In genomic region chr15:92881570-92881837, GRCh38 we compare ENCODE assay signal across 8 cellular contexts. TPM values are rescaled to one million over a fixed set of nuclear protein-coding genes. Genes with fewer than 3 reads are reported as not detected.
A peak's percentile ranks its signal among the peaks of the same experiment; 100 is the strongest.
DNase-seq lines count a peak whose midpoint lies in the region; FAIRE-seq and TF ChIP-seq lines count a peak whose summit lies in the region.
"Had no signal": no experiment of that assay in that cellular context is flagged by ENCODE, and none has a peak within 500 bp of the region (broad histone marks: within the 10 kb centered on the region; RNA-seq: fewer than 3 reads in every experiment).

No MANE protein-coding gene starts in this region.

- H3K27me3 Mint-ChIP-seq in IgD-negative memory B cell: peaks cover 1% of the 10 kb centered on the region
- no peaks in the 10 kb centered on the region for H3K27me3 Mint-ChIP-seq in activated T-helper 2 cell treated with anti-CD3 and anti-CD28 coated beads, Interferon-gamma antibody, Interleukin-2, Interleukin-4, amounts not matched to agents 10 μg/mL and 5 μg/mL and 100 μg/mL, durations not matched to agents 14 hours and 24 hours and 36 hours (ENCODE audit: low read depth)

- H3K9me3 ChIP-seq in keratinocyte (ENCODE audit: control insufficient read depth, low read depth, low read length) (no peaks in the 10 kb centered on the region), stomach (no peaks in the 10 kb centered on the region)

- peak overlapping the region; percentile 91 for H3K4me2 ChIP-seq in keratinocyte (ENCODE audit: control insufficient read depth, extremely low read depth, insufficient read depth, low read depth, low read length)

- no peak for DNase-seq in activated T-helper 2 cell treated with anti-CD3 and anti-CD28 coated beads, Interferon-gamma antibody, Interleukin-2, Interleukin-4, amounts not matched to agents 10 μg/mL and 5 μg/mL and 100 μg/mL, durations not matched to agents 14 hours and 24 hours and 36 hours (ENCODE audit: low spot score)
- DNase-seq in keratinocyte (ENCODE audit: low read depth, low spot score) (no peak), stomach (no peak), H54 (ENCODE audit: insufficient read length, low spot score) (no peak), HUDEP-2 (lab: John Stamatoyannopoulos, UW; ENCODE audit: unreplicated experiment in 76 of 76) (no peak), UCSD-AML1 (lab: John Stamatoyannopoulos, UW; ENCODE audit: unreplicated experiment) (no peak)
- DNase-seq: effector CD4-positive, alpha-beta T cell had no signal

- peak overlapping the region; percentile 63 to 95 (median 84) for H3K4me3 Mint-ChIP-seq in IgD-negative memory B cell
- peak overlapping the region; percentile 87 for H3K4me3 Mint-ChIP-seq in activated T-helper 2 cell treated with anti-CD3 and anti-CD28 coated beads, Interferon-gamma antibody, Interleukin-2, Interleukin-4, amounts not matched to agents 10 μg/mL and 5 μg/mL and 100 μg/mL, durations not matched to agents 14 hours and 24 hours and 36 hours (ENCODE audit: low read depth)

- peak overlapping the region; percentile 4 to 80 (median 72) for H3K4me3 ChIP-seq in keratinocyte (ENCODE audit: control insufficient read depth in 2 of 3, extremely low read depth in 1 of 3, insufficient read depth in 2 of 3, low read depth in 1 of 3, low read length in 3 of 3)
- H3K4me3 ChIP-seq in stomach: peak overlapping the region in 1 of 4 donors; percentile 80

- WGBS in stomach, 5 donors: 17 to 24% (median 20%) methylated on average over 5 of the region's 5 CpGs

- TF ChIP-seq EP300 in stomach (IDR thresholded peaks at IDR 0.05): no peak

- H4K20me1 ChIP-seq in keratinocyte (ENCODE audit: control insufficient read depth, extremely low read depth, insufficient read depth, low read length): no peaks in the 10 kb centered on the region

- H3K4me1 ChIP-seq in keratinocyte (ENCODE audit: control insufficient read depth, extremely low read depth, insufficient read depth, low read length) (peaks cover 16% of the 10 kb centered on the region), stomach (peaks cover 8 to 47% (median 19%) of the 10 kb centered on the region in 4 donors)

- H3K27ac ChIP-seq in keratinocyte (ENCODE audit: control insufficient read depth, insufficient read depth, low read length) (peak overlapping the region; percentile 96), stomach (peak overlapping the region; percentile 89 to 100 (median 98))

- H3K9me3 Mint-ChIP-seq in IgD-negative memory B cell: no peaks in the 10 kb centered on the region
- no peaks in the 10 kb centered on the region for H3K9me3 Mint-ChIP-seq in activated T-helper 2 cell treated with anti-CD3 and anti-CD28 coated beads, Interferon-gamma antibody, Interleukin-2, Interleukin-4, amounts not matched to agents 10 μg/mL and 5 μg/mL and 100 μg/mL, durations not matched to agents 14 hours and 24 hours and 36 hours

- TF ChIP-seq POLR2A in stomach (IDR thresholded peaks at IDR 0.05) (no peak), H54 (IDR thresholded peaks at IDR 0.05; ENCODE audit: low read depth, low read length) (no peak)

- H2AFZ ChIP-seq in keratinocyte (ENCODE audit: control insufficient read depth, low read length): peak overlapping the region; percentile 69

- H3K36me3 ChIP-seq in keratinocyte (ENCODE audit: control insufficient read depth in 2 of 2, extremely low read depth in 1 of 2, insufficient read depth in 2 of 2, low read length in 2 of 2) (no peaks in the 10 kb centered on the region), stomach (peaks cover 0 to 7% (median 4%) of the 10 kb centered on the region in 4 donors)

- intact Hi-C loops in activated T-helper 2 cell treated with anti-CD3 and anti-CD28 coated beads, Interferon-gamma antibody, Interleukin-2, Interleukin-4, amounts not matched to agents 10 μg/mL and 5 μg/mL and 100 μg/mL, durations not matched to agents 14 hours and 24 hours and 36 hours (cut with micrococcal nuclease): loop anchor here (2.0 to 5.0 kb wide), 2 partner anchors 36 to 37 kb away; no protein-coding TSS in a partner anchor
- intact Hi-C loops in stomach (cut with DNase I; ENCODE audit: low total_unique reads): no loop called here

- peaks cover 7% of the 10 kb centered on the region for H3K36me3 Mint-ChIP-seq in IgD-negative memory B cell
- peaks cover 32% of the 10 kb centered on the region for H3K36me3 Mint-ChIP-seq in activated T-helper 2 cell treated with anti-CD3 and anti-CD28 coated beads, Interferon-gamma antibody, Interleukin-2, Interleukin-4, amounts not matched to agents 10 μg/mL and 5 μg/mL and 100 μg/mL, durations not matched to agents 14 hours and 24 hours and 36 hours (ENCODE audit: low read depth)

- H3K4me1 Mint-ChIP-seq in IgD-negative memory B cell: peaks cover 20 to 33% (median 29%) of the 10 kb centered on the region in 3 donors
- peaks cover 52% of the 10 kb centered on the region for H3K4me1 Mint-ChIP-seq in activated T-helper 2 cell treated with anti-CD3 and anti-CD28 coated beads, Interferon-gamma antibody, Interleukin-2, Interleukin-4, amounts not matched to agents 10 μg/mL and 5 μg/mL and 100 μg/mL, durations not matched to agents 14 hours and 24 hours and 36 hours (ENCODE audit: low read depth)

- H3K27ac Mint-ChIP-seq in IgD-negative memory B cell: peak overlapping the region; percentile 94 to 98 (median 98)
- peak overlapping the region; percentile 97 for H3K27ac Mint-ChIP-seq in activated T-helper 2 cell treated with anti-CD3 and anti-CD28 coated beads, Interferon-gamma antibody, Interleukin-2, Interleukin-4, amounts not matched to agents 10 μg/mL and 5 μg/mL and 100 μg/mL, durations not matched to agents 14 hours and 24 hours and 36 hours

- FAIRE-seq in keratinocyte (lab: Jason Lieb, UNC) (no peak), H54 (lab: Jason Lieb, UNC) (no peak)

- H3K9ac ChIP-seq in keratinocyte (ENCODE audit: control insufficient read depth, extremely low read depth, insufficient read depth, low read length): peak overlapping the region; percentile 83

- H3K9me1 ChIP-seq in keratinocyte (ENCODE audit: control insufficient read depth, extremely low read depth, insufficient read depth, low read length): no peaks in the 10 kb centered on the region

- dilution Hi-C loops in keratinocyte (cut with MboI; ENCODE audit: extremely low pct_ligation_motif_present, low sequenced_read_pairs): no loop called here

- H3K27me3 ChIP-seq in keratinocyte (ENCODE audit: control insufficient read depth, extremely low read depth, insufficient read depth, low read length): no peaks in the 10 kb centered on the region
- H3K27me3 ChIP-seq in stomach: no peaks in the 10 kb centered on the region

- H3K79me2 ChIP-seq in keratinocyte (ENCODE audit: control insufficient read depth, insufficient read depth, low read length): peaks cover 41% of the 10 kb centered on the region

- TF ChIP-seq CTCF in keratinocyte (optimal IDR thresholded peaks at IDR 0.05 in 1 of 3, IDR thresholded peaks at IDR 0.05 in 1 of 3, conservative IDR thresholded peaks at IDR 0.05 in 1 of 3; ENCODE audit: extremely low read depth in 1 of 3, insufficient read depth in 2 of 3, low read length in 3 of 3) (no peak), stomach (IDR thresholded peaks at IDR 0.05) (no peak)

RNA-seq across cellular contexts. Expression of gene CHD2, which starts 18.6 kb away (rescaled TPM):
- polyA plus RNA-seq in IgD-negative memory B cell: 131 TPM
- total RNA-seq in activated T-helper 2 cell treated with anti-CD3 and anti-CD28 coated beads, Interferon-gamma antibody, Interleukin-2, Interleukin-4, amounts not matched to agents 10 μg/mL and 5 μg/mL and 100 μg/mL, durations not matched to agents 14 hours and 24 hours and 36 hours: 105 and 111 TPM in 2 replicates
- 35.3 to 62.0 TPM (median 50.8 TPM) in 3 replicates for polyA plus RNA-seq in keratinocyte
- 361 TPM for polyA plus RNA-seq in keratinocyte (2011; ENCODE audit: low read depth)
- polyA plus RNA-seq in keratinocyte (2011; cell fraction: cytosol; rRNA removed): 35.2 and 40.9 TPM in 2 replicates
- 193 and 213 TPM in 2 replicates for polyA plus RNA-seq in keratinocyte (2011; cell fraction: nucleus; rRNA removed)
- 30.4 and 63.0 TPM in 2 replicates for polyA plus RNA-seq in keratinocyte (2012; ENCODE audit: low replicate concordance)
- 64.5 to 125 TPM (median 70.1 TPM) in 3 replicates for polyA minus RNA-seq in keratinocyte
- polyA minus RNA-seq in keratinocyte (2011; cell fraction: cytosol; rRNA and poly(A)+ RNA removed): 31.3 TPM
- polyA minus RNA-seq in keratinocyte (2011; cell fraction: nucleus; rRNA and poly(A)+ RNA removed): 143 and 290 TPM in 2 replicates
- total RNA-seq in stomach: 100 to 1,000 TPM; 124 to 833 (median 164) TPM
- 10 to 100 TPM; 21.5 to 29.5 (median 23.5) TPM for polyA plus RNA-seq in stomach
